1 cellular context compared by ENCODE assay signal in genomic region chr20:3896302-3896701, GRCh38.
TF ChIP-seq lines count a peak whose summit lies in the region.

No MANE protein-coding gene starts in this region.

TF ChIP-seq in endothelial cell of umbilical vein, 7 proteins besides CTCF, POLR2A, EP300 and RAD21 (continued from another document):
- TF ChIP-seq MAX (IDR thresholded peaks at IDR 0.05; ENCODE audit: insufficient read depth, insufficient read length) (no peak), EZH2 (IDR thresholded peaks at IDR 0.05; ENCODE audit: borderline replicate concordance, low read depth, low read length, severe bottlenecking) (no peak), MYC (IDR thresholded peaks at IDR 0.05; ENCODE audit: low read depth, low read length) (no peak)
